Comparison of ENCODE assay signal across 16 cellular contexts in genomic region chr2:179768765-179769164, GRCh38.
DNase-seq lines count a peak whose midpoint lies in the region; ATAC-seq and TF ChIP-seq lines count a peak whose summit lies in the region.
"Had no signal": no experiment of that assay in that cellular context is flagged by ENCODE, and none has a peak within 500 bp of the region (broad histone marks: within the 10 kb centered on the region; RNA-seq: fewer than 3 reads in every experiment).

No MANE protein-coding gene starts in this region.

- H3K27me3 ChIP-seq in body of pancreas: no peaks in the 10 kb centered on the region
- H3K27me3 ChIP-seq: transverse colon had no signal

- no peak overlapping the region for H3K27ac ChIP-seq in body of pancreas
- H3K27ac ChIP-seq: transverse colon had no signal

- peak; percentile 25 for ATAC-seq in esophagus mucosa
- ATAC-seq in GM18858 (IDR thresholded peaks at IDR 0.05; ENCODE audit: unreplicated experiment): no peak
- ATAC-seq in GM18907 (IDR thresholded peaks at IDR 0.05; ENCODE audit: unreplicated experiment): no peak
- ATAC-seq in body of pancreas: no peak
- ATAC-seq: effector memory CD8-positive, alpha-beta T cell; Panc1 had no signal

- H3K4me3 Mint-ChIP-seq in mesothelial cell of epicardium: no peak overlapping the region
- H3K4me3 Mint-ChIP-seq: activated CD4-positive, alpha-beta memory T cell treated with anti-CD3 and anti-CD28 coated beads, Interleukin-2, amount 10 ng/mL, durations not matched to agents 7 days and 5 days; effector memory CD8-positive, alpha-beta T cell had no signal

- H3K36me3 ChIP-seq in body of pancreas (replicated peaks in 1 of 2; ENCODE audit: insufficient read depth in 1 of 2, low read depth in 2 of 2): no peaks in the 10 kb centered on the region
- H3K36me3 ChIP-seq: transverse colon had no signal

- no peaks in the 10 kb centered on the region for H3K9me3 ChIP-seq in body of pancreas
- H3K9me3 ChIP-seq: transverse colon had no signal

- peaks cover 17% of the 10 kb centered on the region for H3K4me1 Mint-ChIP-seq in mesothelial cell of epicardium
- H3K4me1 Mint-ChIP-seq: activated CD4-positive, alpha-beta memory T cell treated with anti-CD3 and anti-CD28 coated beads, Interleukin-2, amount 10 ng/mL, durations not matched to agents 7 days and 5 days had no signal

- TF ChIP-seq POLR2A in body of pancreas (IDR thresholded peaks at IDR 0.05): no peak

- 23 to 32% methylated on average over 1 of the region's 1 CpG for WGBS in body of pancreas, 2 donors

- peak overlapping the region; percentile 83 for H3K27ac Mint-ChIP-seq in mesothelial cell of epicardium
- H3K27ac Mint-ChIP-seq: activated CD4-positive, alpha-beta memory T cell treated with anti-CD3 and anti-CD28 coated beads, Interleukin-2, amount 10 ng/mL, durations not matched to agents 7 days and 5 days; effector memory CD8-positive, alpha-beta T cell had no signal

- DNase-seq in AG10803 (ENCODE audit: low read depth): peak; percentile 6
- peak; percentile 87 for DNase-seq in NCI-H226
- DNase-seq in mesothelial cell of epicardium (ENCODE audit: low spot score in 2 of 2, unreplicated experiment in 2 of 2): no peak
- DNase-seq in NCI-H748 treated with DMSO at 0.1 percent for 48 hours (lab: John Stamatoyannopoulos, UW): no peak
- no peak for DNase-seq in body of pancreas
- DNase-seq: activated CD4-positive, alpha-beta memory T cell treated with anti-CD3 and anti-CD28 coated beads, Interleukin-2, amount 10 ng/mL, durations not matched to agents 7 days and 5 days; Calu3; effector memory CD8-positive, alpha-beta T cell; NCI-H1694 treated with DMSO at 0.1 percent for 48 hours; NCI-H524 treated with DMSO at 0.1 percent for 48 hours; stimulated activated CD8-positive, alpha-beta memory T cell treated with anti-CD3 and anti-CD28 coated beads, Interleukin-4, amount 100 ng/mL, for 48 hours; transverse colon had no signal

- no peak overlapping the region for H3K4me3 ChIP-seq in AG10803 (ENCODE audit: low read length)
- H3K4me3 ChIP-seq in body of pancreas: no peak overlapping the region
- H3K4me3 ChIP-seq: transverse colon had no signal

- peaks cover 14% of the 10 kb centered on the region for H3K9me3 Mint-ChIP-seq in mesothelial cell of epicardium
- H3K9me3 Mint-ChIP-seq: activated CD4-positive, alpha-beta memory T cell treated with anti-CD3 and anti-CD28 coated beads, Interleukin-2, amount 10 ng/mL, durations not matched to agents 7 days and 5 days had no signal

- no peaks in the 10 kb centered on the region for H3K4me1 ChIP-seq in body of pancreas
- H3K4me1 ChIP-seq: transverse colon had no signal

- H3K27me3 Mint-ChIP-seq in mesothelial cell of epicardium (ENCODE audit: low read depth): peaks cover 3% of the 10 kb centered on the region
- H3K27me3 Mint-ChIP-seq: activated CD4-positive, alpha-beta memory T cell treated with anti-CD3 and anti-CD28 coated beads, Interleukin-2, amount 10 ng/mL, durations not matched to agents 7 days and 5 days; effector memory CD8-positive, alpha-beta T cell had no signal

- no peaks in the 10 kb centered on the region for H3K36me3 Mint-ChIP-seq in mesothelial cell of epicardium

- intact Hi-C loops in body of pancreas (cut with DNase I): no loop called here

- no peak for TF ChIP-seq CTCF in AG10803 (conservative IDR thresholded peaks at IDR 0.05; ENCODE audit: low read length)
- no peak for TF ChIP-seq CTCF in mesothelial cell of epicardium (IDR thresholded peaks at IDR 0.05; ENCODE audit: unreplicated experiment)
- no peak for TF ChIP-seq CTCF in body of pancreas (IDR thresholded peaks at IDR 0.05)

Comparison
In these comparisons a context has a peak if more than half of its experiments do, and no peak if none do; other contexts are left out.
1. DNase-seq: peak in AG10803 (single experiment) and NCI-H226 (single experiment); none in mesothelial cell of epicardium (0 of 2), NCI-H748 treated with DMSO at 0.1 percent for 48 hours (single experiment) and body of pancreas (0 of 4).